In the genomic region with DNA sequence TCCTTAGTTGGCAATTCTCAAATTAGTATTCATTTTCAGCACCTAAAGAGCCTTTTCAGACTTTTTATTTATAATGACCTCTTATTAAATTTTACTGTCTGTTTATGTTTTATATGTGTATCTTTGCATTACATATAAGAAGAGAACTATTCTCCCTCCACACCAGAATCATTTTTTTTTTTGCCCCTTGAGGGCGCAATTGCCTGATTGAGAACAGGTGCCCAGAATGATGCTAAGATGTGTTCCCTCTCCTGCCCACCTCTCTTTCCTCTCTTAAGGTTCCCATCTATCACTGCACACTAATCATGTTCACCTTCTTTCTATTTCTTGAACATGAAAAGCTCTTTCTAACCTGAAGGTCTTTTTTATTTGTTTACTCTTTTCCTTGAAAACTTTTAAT, we compare ENCODE assay signal across 9 cellular contexts. TPM values are rescaled to one million over a fixed set of nuclear protein-coding genes. Genes with fewer than 3 reads are reported as not detected.
A peak's percentile ranks its signal among the peaks of the same experiment; 100 is the strongest.
DNase-seq lines count a peak whose midpoint lies in the region; ATAC-seq and TF ChIP-seq lines count a peak whose summit lies in the region.
"Had no signal": no experiment of that assay in that cellular context is flagged by ENCODE, and none has a peak within 500 bp of the region (broad histone marks: within the 10 kb centered on the region; RNA-seq: fewer than 3 reads in every experiment).

No MANE protein-coding gene starts in this region.

- in situ Hi-C loops in astrocyte of the spinal cord (cut with HindIII; ENCODE audit: low sequenced_read_pairs): no loop called here

- TF ChIP-seq CTCF in LNCAP (IDR thresholded peaks at IDR 0.05): peak; percentile 41
- peak; percentile 27 for TF ChIP-seq CTCF in astrocyte of the spinal cord (IDR thresholded peaks at IDR 0.05; ENCODE audit: low read depth, low read length)

- DNase-seq in AML-193 (lab: John Stamatoyannopoulos, UW) (peak; percentile 14 to 28), astrocyte of the spinal cord (ENCODE audit: low read depth, low spot score) (peak; percentile 20), GM19240 (ENCODE audit: insufficient read length, low spot score) (no peak)
- no peak for DNase-seq in activated CD4-positive, alpha-beta T cell treated with anti-CD3 and anti-CD28 coated beads, Interleukin-2, amount 50 U/mL, for 1 hour
- no peak for DNase-seq in activated CD4-positive, alpha-beta T cell treated with anti-CD3 and anti-CD28 coated beads, Interleukin-2, amount 10 ng/mL, durations not matched to agents 24 days and 14 days
- DNase-seq in naive thymus-derived CD8-positive, alpha-beta T cell: no peak

- no peaks in the 10 kb centered on the region for H3K4me1 Mint-ChIP-seq in activated CD4-positive, alpha-beta T cell treated with anti-CD3 and anti-CD28 coated beads, Interleukin-2, amount 10 ng/mL, durations not matched to agents 24 days and 14 days
- H3K4me1 Mint-ChIP-seq in naive thymus-derived CD8-positive, alpha-beta T cell: no peaks in the 10 kb centered on the region

- intact Hi-C loops in activated CD4-positive, alpha-beta T cell treated with anti-CD3 and anti-CD28 coated beads, Interleukin-2, amount 10 ng/mL, durations not matched to agents 24 days and 14 days (cut with micrococcal nuclease): no loop called here

- H3K4me3 Mint-ChIP-seq in activated CD4-positive, alpha-beta T cell treated with anti-CD3 and anti-CD28 coated beads, Interleukin-2, amount 10 ng/mL, durations not matched to agents 24 days and 14 days: no peak overlapping the region
- H3K4me3 Mint-ChIP-seq in naive thymus-derived CD8-positive, alpha-beta T cell: no peak overlapping the region

- H3K27me3 Mint-ChIP-seq in activated CD4-positive, alpha-beta T cell treated with anti-CD3 and anti-CD28 coated beads, Interleukin-2, amount 10 ng/mL, durations not matched to agents 24 days and 14 days: no peaks in the 10 kb centered on the region
- no peaks in the 10 kb centered on the region for H3K27me3 Mint-ChIP-seq in naive thymus-derived CD8-positive, alpha-beta T cell

- no peak overlapping the region for H3K4me3 ChIP-seq in astrocyte of the spinal cord (ENCODE audit: low read depth, low read length)
- H3K4me3 ChIP-seq: vagina had no signal

- no peaks in the 10 kb centered on the region for H3K36me3 Mint-ChIP-seq in activated CD4-positive, alpha-beta T cell treated with anti-CD3 and anti-CD28 coated beads, Interleukin-2, amount 10 ng/mL, durations not matched to agents 24 days and 14 days (ENCODE audit: low read depth)
- no peaks in the 10 kb centered on the region for H3K36me3 Mint-ChIP-seq in naive thymus-derived CD8-positive, alpha-beta T cell

- POLR2A ChIA-PET in naive thymus-derived CD8-positive, alpha-beta T cell (lab: Charles Lee): no interaction called here

- no peaks in the 10 kb centered on the region for H3K9me3 Mint-ChIP-seq in activated CD4-positive, alpha-beta T cell treated with anti-CD3 and anti-CD28 coated beads, Interleukin-2, amount 10 ng/mL, durations not matched to agents 24 days and 14 days
- H3K9me3 Mint-ChIP-seq in naive thymus-derived CD8-positive, alpha-beta T cell: peaks cover 0 to 8% (median 0%) of the 10 kb centered on the region in 9 donors

- peak; percentile 77 for ATAC-seq in GM18867 (IDR thresholded peaks at IDR 0.05; ENCODE audit: unreplicated experiment)
- no peak for ATAC-seq in naive thymus-derived CD8-positive, alpha-beta T cell

- H3K27ac Mint-ChIP-seq in activated CD4-positive, alpha-beta T cell treated with anti-CD3 and anti-CD28 coated beads, Interleukin-2, amount 10 ng/mL, durations not matched to agents 24 days and 14 days: no peak overlapping the region
- H3K27ac Mint-ChIP-seq in naive thymus-derived CD8-positive, alpha-beta T cell: no peak overlapping the region

RNA-seq across cellular contexts. Expression of a gene that starts 44.2 kb away (rescaled TPM):
- not detected in 2 replicates for total RNA-seq in activated CD4-positive, alpha-beta T cell treated with anti-CD3 and anti-CD28 coated beads, Interleukin-2, amount 10 ng/mL, durations not matched to agents 24 days and 14 days
- not detected for total RNA-seq in naive thymus-derived CD8-positive, alpha-beta T cell
- polyA plus RNA-seq in naive thymus-derived CD8-positive, alpha-beta T cell: not detected
- total RNA-seq: vagina had no signal

RNA-seq across cellular contexts. Expression of a gene that starts 44.9 kb away (rescaled TPM):
- total RNA-seq in activated CD4-positive, alpha-beta T cell treated with anti-CD3 and anti-CD28 coated beads, Interleukin-2, amount 10 ng/mL, durations not matched to agents 24 days and 14 days: not detected in 2 replicates
- not detected for total RNA-seq in naive thymus-derived CD8-positive, alpha-beta T cell
- polyA plus RNA-seq in naive thymus-derived CD8-positive, alpha-beta T cell: not detected
- total RNA-seq: vagina had no signal

Comparison
In these comparisons a context has a peak if more than half of its experiments do, and no peak if none do; other contexts are left out.
1. DNase-seq: peak in AML-193 (2 of 2) and astrocyte of the spinal cord (single experiment); none in activated CD4-positive, alpha-beta T cell treated with anti-CD3 and anti-CD28 coated beads, Interleukin-2, amount 50 U/mL, for 1 hour (single experiment), activated CD4-positive, alpha-beta T cell treated with anti-CD3 and anti-CD28 coated beads, Interleukin-2, amount 10 ng/mL, durations not matched to agents 24 days and 14 days (single experiment), GM19240 (single experiment) and naive thymus-derived CD8-positive, alpha-beta T cell (0 of 10).